ENCODE assay signal across 16 cellular contexts in the genomic region with DNA sequence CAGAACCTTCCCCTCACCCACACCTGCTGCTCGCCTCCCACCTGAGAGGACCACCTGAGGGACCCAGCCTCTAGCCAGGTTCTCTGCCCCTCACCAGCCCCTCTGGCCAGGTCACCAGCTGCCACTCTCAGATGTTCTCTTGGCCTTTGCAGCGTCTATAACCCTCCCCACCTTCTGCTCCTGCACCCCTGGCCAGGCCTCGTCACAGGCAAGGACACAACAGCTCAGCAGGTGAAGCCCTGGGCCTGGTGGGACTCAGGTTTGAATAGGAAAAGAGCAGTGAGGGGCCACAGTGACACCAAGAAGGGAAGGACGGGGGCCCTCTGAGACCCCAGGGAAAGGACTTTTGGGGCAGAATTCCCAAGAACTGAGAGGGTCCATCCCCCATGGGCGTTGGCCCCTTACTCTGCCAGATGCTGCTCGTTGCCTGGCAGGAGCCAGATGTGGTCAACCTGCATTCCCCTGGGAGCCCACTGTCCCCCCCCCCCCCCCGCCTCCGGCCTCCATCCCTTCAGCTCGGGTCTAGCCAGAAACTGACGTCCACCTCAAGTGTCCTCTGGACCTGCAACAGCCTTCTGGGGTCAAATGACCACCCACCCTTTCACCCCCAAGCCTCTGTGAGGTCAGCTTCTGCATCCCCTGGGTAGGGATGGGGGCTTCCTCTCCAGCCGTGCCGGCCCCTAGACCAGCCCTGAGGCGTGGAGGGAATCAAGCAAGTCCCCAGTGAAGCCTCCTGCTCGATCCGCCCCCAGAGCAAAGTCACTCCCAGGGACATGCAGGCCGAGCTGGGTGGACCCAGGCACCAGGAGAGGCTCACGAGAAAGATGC. TPM values are rescaled to one million over a fixed set of nuclear protein-coding genes. Genes with fewer than 3 reads are reported as not detected.
DNase-seq lines count a peak whose midpoint lies in the region; ATAC-seq and TF ChIP-seq lines count a peak whose summit lies in the region.
"Had no signal": no experiment of that assay in that cellular context is flagged by ENCODE, and none has a peak within 500 bp of the region (broad histone marks: within the 10 kb centered on the region; RNA-seq: fewer than 3 reads in every experiment).

No MANE protein-coding gene starts in this region.

- H3K4me3 ChIP-seq in stomach (no peak overlapping the region), coronary artery (no peak overlapping the region)
- H3K4me3 ChIP-seq: pancreas, SJSA1, vagina had no signal

- H3K4me3 Mint-ChIP-seq in activated T-cell treated with anti-CD3 and anti-CD28 coated beads, Interleukin-2, amount 50 U/mL, for 4 hours, result peak overlapping the region; percentile 13
- H3K4me3 Mint-ChIP-seq in activated CD4-positive, alpha-beta memory T cell treated with anti-CD3 and anti-CD28 coated beads for 36 hours, result no peak overlapping the region
- H3K4me3 Mint-ChIP-seq in immature natural killer cell, result peak overlapping the region; percentile 33 to 67 (median 63)

- 65 to 73% (median 70%) methylated on average over 11 to 17 of the region's 17 CpGs for WGBS in stomach, 5 donors

- ATAC-seq in activated T-cell treated with anti-CD3 and anti-CD28 coated beads, Interleukin-2, amount 50 U/mL, for 4 hours, result no peak

- no peaks in the 10 kb centered on the region for H3K9me3 Mint-ChIP-seq in activated T-cell treated with anti-CD3 and anti-CD28 coated beads, Interleukin-2, amount 50 U/mL, for 4 hours
- H3K9me3 Mint-ChIP-seq in activated CD4-positive, alpha-beta memory T cell treated with anti-CD3 and anti-CD28 coated beads for 36 hours, result no peaks in the 10 kb centered on the region
- no peaks in the 10 kb centered on the region for H3K9me3 Mint-ChIP-seq in immature natural killer cell

- CTCF ChIA-PET in activated CD4-positive, alpha-beta memory T cell treated with anti-CD3 and anti-CD28 coated beads for 36 hours (lab: Charles Lee), result interaction anchor here (0.6 kb wide), 1 partner anchor 52 kb away, joined by 4 read pairs; no protein-coding TSS in a partner anchor

- no peak for TF ChIP-seq POLR2A in stomach (IDR thresholded peaks at IDR 0.05)

- H3K36me3 ChIP-seq in stomach, result peaks cover 34 to 89% (median 87%) of the 10 kb centered on the region in 4 donors

- H3K36me3 Mint-ChIP-seq in activated T-cell treated with anti-CD3 and anti-CD28 coated beads, Interleukin-2, amount 50 U/mL, for 4 hours (ENCODE audit: insufficient read depth), result peaks cover 13% of the 10 kb centered on the region
- peaks cover 30% of the 10 kb centered on the region for H3K36me3 Mint-ChIP-seq in activated CD4-positive, alpha-beta memory T cell treated with anti-CD3 and anti-CD28 coated beads for 36 hours
- peaks cover 9 to 24% (median 13%) of the 10 kb centered on the region in 3 donors for H3K36me3 Mint-ChIP-seq in immature natural killer cell

- no peak for DNase-seq in activated T-cell treated with anti-CD3 and anti-CD28 coated beads, Interleukin-2, amount 50 U/mL, for 4 hours
- no peak for DNase-seq in activated T-cell treated with anti-CD3 and anti-CD28 coated beads, Interleukin-2, amount 50 U/mL, for 1 hour
- DNase-seq in activated CD4-positive, alpha-beta memory T cell treated with anti-CD3 and anti-CD28 coated beads for 36 hours, result no peak
- DNase-seq in immature natural killer cell (no peak), stomach (no peak), SHP77 (lab: John Stamatoyannopoulos, UW) (no peak), activated gamma-delta T cell treated with Interleukin-2 at 50 U/mL for 16 hours (no peak), coronary artery (ENCODE audit: low spot score) (no peak)
- DNase-seq: GOT3; NCI-H2081 treated with DMSO at 0.1 percent for 48 hours; stimulated activated CD4-positive, alpha-beta T cell treated with anti-CD3 and anti-CD28 coated beads, Interleukin-12 subunit alpha, Interleukin-12 subunit beta, amount 100 ng/mL, for 4 hours had no signal

- H3K27me3 ChIP-seq in stomach, result no peaks in the 10 kb centered on the region
- H3K27me3 ChIP-seq: pancreas, SJSA1, vagina had no signal

- H3K4me1 ChIP-seq in stomach, result peaks cover 20 to 56% (median 46%) of the 10 kb centered on the region in 4 donors
- H3K4me1 ChIP-seq: pancreas, SJSA1 had no signal

- H3K27ac Mint-ChIP-seq in activated CD4-positive, alpha-beta memory T cell treated with anti-CD3 and anti-CD28 coated beads for 36 hours, result peak overlapping the region; percentile 29
- H3K27ac Mint-ChIP-seq in immature natural killer cell, result peak overlapping the region; percentile 88 to 94 (median 92)

- TF ChIP-seq EP300 in stomach (IDR thresholded peaks at IDR 0.05), result no peak

- H3K4me1 Mint-ChIP-seq in activated T-cell treated with anti-CD3 and anti-CD28 coated beads, Interleukin-2, amount 50 U/mL, for 4 hours (ENCODE audit: low read depth), result peaks cover 17% of the 10 kb centered on the region
- peaks cover 10% of the 10 kb centered on the region for H3K4me1 Mint-ChIP-seq in activated CD4-positive, alpha-beta memory T cell treated with anti-CD3 and anti-CD28 coated beads for 36 hours (ENCODE audit: low read depth)
- peaks cover 49 to 52% of the 10 kb centered on the region in 2 donors for H3K4me1 Mint-ChIP-seq in immature natural killer cell

- H3K27ac ChIP-seq in stomach (peak overlapping the region; percentile 56 to 84 (median 68)), coronary artery (peak overlapping the region in 1 of 2 donors; percentile 53)
- H3K27ac ChIP-seq: epithelial cell of prostate, pancreas, SJSA1, vagina had no signal

- POLR2A ChIA-PET in activated CD4-positive, alpha-beta memory T cell treated with anti-CD3 and anti-CD28 coated beads for 36 hours (lab: Charles Lee), result no interaction called here

- intact Hi-C loops in activated CD4-positive, alpha-beta memory T cell treated with anti-CD3 and anti-CD28 coated beads for 36 hours (cut with micrococcal nuclease), result no loop called here
- intact Hi-C loops in stomach (cut with DNase I; ENCODE audit: low total_unique reads), result no loop called here

- no peaks in the 10 kb centered on the region for H3K27me3 Mint-ChIP-seq in activated T-cell treated with anti-CD3 and anti-CD28 coated beads, Interleukin-2, amount 50 U/mL, for 4 hours (ENCODE audit: low read depth)
- H3K27me3 Mint-ChIP-seq in activated CD4-positive, alpha-beta memory T cell treated with anti-CD3 and anti-CD28 coated beads for 36 hours, result no peaks in the 10 kb centered on the region
- H3K27me3 Mint-ChIP-seq in immature natural killer cell (ENCODE audit: low read depth in 3 of 3), result peaks cover 9 to 43% (median 20%) of the 10 kb centered on the region in 3 donors

- no peaks in the 10 kb centered on the region for H3K9me3 ChIP-seq in stomach
- H3K9me3 ChIP-seq: pancreas, SJSA1, vagina had no signal

- TF ChIP-seq CTCF in stomach (IDR thresholded peaks at IDR 0.05), result no peak
- TF ChIP-seq CTCF in coronary artery (IDR thresholded peaks at IDR 0.05), result no peak

RNA-seq across cellular contexts. Expression of gene SBF1, which starts 28.7 kb away (rescaled TPM):
- total RNA-seq in activated T-cell treated with anti-CD3 and anti-CD28 coated beads, Interleukin-2, amount 50 U/mL, for 4 hours, result 100 to 1,000 TPM; 128 to 130 (median 129) TPM
- total RNA-seq in activated CD4-positive, alpha-beta memory T cell treated with anti-CD3 and anti-CD28 coated beads for 36 hours, result 100 to 1,000 TPM; 110 to 112 TPM
- polyA plus RNA-seq in immature natural killer cell (10 to 100 TPM; 12.1 to 42.8 (median 14.2) TPM), stomach (10 to 100 TPM in 2 of 3 donors, 1 to 10 TPM in 1; 9.6 to 42.3 (median 25.0) TPM)
- 100 to 1,000 TPM in 1 of 5 donors, 10 to 100 TPM in 4; 34.9 to 122 (median 65.2) TPM for total RNA-seq in stomach

RNA-seq across cellular contexts. Expression of gene ADM2, which starts 35.2 kb away (rescaled TPM):
- total RNA-seq in activated T-cell treated with anti-CD3 and anti-CD28 coated beads, Interleukin-2, amount 50 U/mL, for 4 hours, result 1 to 10 TPM; 4.8 to 9.4 (median 8.2) TPM
- 1 to 10 TPM; 7.3 to 7.4 TPM for total RNA-seq in activated CD4-positive, alpha-beta memory T cell treated with anti-CD3 and anti-CD28 coated beads for 36 hours
- polyA plus RNA-seq in immature natural killer cell, result under 1 TPM in 1 of 3 donors, not detected in 2; 0.38 TPM
- 1 to 10 TPM in 1 of 5 donors, under 1 TPM in 1, not detected in 3; 0.37 to 1.3 TPM for total RNA-seq in stomach
- 1 to 10 TPM; 1.5 to 3.7 (median 1.6) TPM for polyA plus RNA-seq in stomach
- total RNA-seq: vagina had no signal

RNA-seq across cellular contexts. Expression of gene MIOX, which starts 40.6 kb away (rescaled TPM):
- under 1 TPM in 1 of 3 donors, not detected in 2; 0.30 TPM for total RNA-seq in activated T-cell treated with anti-CD3 and anti-CD28 coated beads, Interleukin-2, amount 50 U/mL, for 4 hours
- under 1 TPM; 0.39 to 0.59 TPM for total RNA-seq in activated CD4-positive, alpha-beta memory T cell treated with anti-CD3 and anti-CD28 coated beads for 36 hours
- polyA plus RNA-seq in immature natural killer cell, result not detected
- not detected for total RNA-seq in stomach
- under 1 TPM in 1 of 3 donors, not detected in 2; 0.40 TPM for polyA plus RNA-seq in stomach
- total RNA-seq: lung microvascular endothelial cell, SJSA1, vagina had no signal
